ENCODE assay signal across 9 cellular contexts in genomic region chr7:73577627-73578341, GRCh38. TPM values are rescaled to one million over a fixed set of nuclear protein-coding genes. Genes with fewer than 3 reads are reported as not detected.
DNase-seq lines count a peak whose midpoint lies in the region; ATAC-seq and TF ChIP-seq lines count a peak whose summit lies in the region.
"Had no signal": no experiment of that assay in that cellular context is flagged by ENCODE, and none has a peak within 500 bp of the region (broad histone marks: within the 10 kb centered on the region; RNA-seq: fewer than 3 reads in every experiment).

No MANE protein-coding gene starts in this region.

- H3K4me3 ChIP-seq in DND-41 (ENCODE audit: low read depth in 1 of 2, low read length in 2 of 2) (peak overlapping the region; percentile 97), dorsolateral prefrontal cortex (peak overlapping the region; percentile 70 to 99 (median 90)), mucosa of stomach (ENCODE audit: low read length) (peak overlapping the region; percentile 80)

- H3K4me1 ChIP-seq in DND-41 (ENCODE audit: insufficient read depth, low read length) = peaks cover 28% of the 10 kb centered on the region
- peaks cover 7% of the 10 kb centered on the region for H3K4me1 ChIP-seq in mucosa of stomach (ENCODE audit: control insufficient read depth, insufficient read depth, low read length)

- H3K9ac ChIP-seq in DND-41 (ENCODE audit: low read depth, low read length) (peak overlapping the region; percentile 95), mucosa of stomach (ENCODE audit: low read length) (peak overlapping the region; percentile 84)

- H3K79me2 ChIP-seq in DND-41 (ENCODE audit: insufficient read depth, low read length) = peaks cover 39% of the 10 kb centered on the region

- H3K9me3 ChIP-seq in DND-41 (ENCODE audit: insufficient read depth, low read length, severe bottlenecking) = no peaks in the 10 kb centered on the region
- H3K9me3 ChIP-seq in mucosa of stomach (ENCODE audit: control insufficient read depth, low read length) = no peaks in the 10 kb centered on the region

- H3K27me3 ChIP-seq in DND-41 (ENCODE audit: insufficient read depth, low read length, poor library complexity) (no peaks in the 10 kb centered on the region), dorsolateral prefrontal cortex (no peaks in the 10 kb centered on the region), mucosa of stomach (ENCODE audit: control insufficient read depth, insufficient read depth, low read length) (no peaks in the 10 kb centered on the region)

- peak overlapping the region; percentile 72 for H2AFZ ChIP-seq in DND-41 (ENCODE audit: low read depth, low read length)

- peak overlapping the region; percentile 90 for H3K27ac ChIP-seq in DND-41 (ENCODE audit: low read length)
- H3K27ac ChIP-seq in dorsolateral prefrontal cortex = peak overlapping the region in 56 of 59 donors; percentile 19 to 92 (median 82)

- no peak for TF ChIP-seq CTCF in DND-41 (IDR thresholded peaks at IDR 0.05; ENCODE audit: borderline replicate concordance, extremely low read depth, low read length, poor library complexity, severe bottlenecking)
- no peak for TF ChIP-seq CTCF in dorsolateral prefrontal cortex (IDR thresholded peaks at IDR 0.05 in 54 of 56, conservative IDR thresholded peaks at IDR 0.05 in 2 of 56; ENCODE audit: low read depth in 1 of 56, partially characterized antibody in 56 of 56)

- intact Hi-C loops in dorsolateral prefrontal cortex (cut with DNase I) = loop anchor here (2.0 to 5.0 kb wide), 2 partner anchors 55 kb away; partner anchors contain the start of gene BAZ1B (in 2 of the 2)

- H3K36me3 ChIP-seq in DND-41 (ENCODE audit: insufficient read depth, low read length) (peaks cover 28% of the 10 kb centered on the region), mucosa of stomach (ENCODE audit: control insufficient read depth, insufficient read depth, low read length) (peaks cover 11% of the 10 kb centered on the region)

- peaks cover 12% of the 10 kb centered on the region; the same call in 1 of the 2 replicates for H4K20me1 ChIP-seq in DND-41 (ENCODE audit: insufficient read depth, low read length)

- H3K4me2 ChIP-seq in DND-41 (ENCODE audit: insufficient read depth, low read length) = peak overlapping the region; percentile 99

- ATAC-seq in DND-41 (ENCODE audit: insufficient read depth, low read depth) (peak; percentile 4; the same call in 2 of the 3 replicates), GM21737 (IDR thresholded peaks at IDR 0.05; ENCODE audit: unreplicated experiment) (peak; percentile 12), GM21825 (IDR thresholded peaks at IDR 0.05; ENCODE audit: unreplicated experiment) (no peak)

- peak; percentile 17 for DNase-seq in DND-41
- peak; percentile 71 for DNase-seq in NOMO-1 treated with DMSO at 0.1 percent for 48 hours (lab: John Stamatoyannopoulos, UW; ENCODE audit: unreplicated experiment)
- DNase-seq in dorsolateral prefrontal cortex = no peak
- no peak for DNase-seq in hippocampal formation (lab: John Stamatoyannopoulos, UW)
- DNase-seq in stimulated activated CD4-positive, alpha-beta T cell treated with anti-CD3 and anti-CD28 coated beads, Interleukin-4, amount 100 ng/mL, for 4 hours = no peak

RNA-seq across cellular contexts. Expression of gene TBL2, which starts 0.6 kb away (rescaled TPM):
- total RNA-seq in dorsolateral prefrontal cortex = 10 to 100 TPM; 14.3 to 32.7 (median 22.3) TPM

RNA-seq across cellular contexts. Expression of gene BCL7B, which starts 20.3 kb away (rescaled TPM):
- 100 to 1,000 TPM in 1 of 120 experiments, 10 to 100 TPM in 119; 35.1 to 109 (median 64.1) TPM for total RNA-seq in dorsolateral prefrontal cortex

RNA-seq across cellular contexts. Expression of gene MLXIPL, which starts 46.5 kb away (rescaled TPM):
- 10 to 100 TPM; 17.3 to 77.2 (median 37.6) TPM for total RNA-seq in dorsolateral prefrontal cortex
- total RNA-seq: T-helper 1 cell treated with Interleukin-12 subunit alpha and Interleukin-12 subunit beta and Interleukin-4 antibody, amounts not matched to agents 30 ng/mL and 1 ng/mL, for 36 hours had no signal

RNA-seq across cellular contexts. Expression of gene BAZ1B, which starts 55.7 kb away (rescaled TPM):
- total RNA-seq in dorsolateral prefrontal cortex = 10 to 100 TPM; 54.8 to 75.4 (median 63.6) TPM

Comparison
In these comparisons a context has a peak if more than half of its experiments do, and no peak if none do; other contexts are left out.
1. DNase-seq: peak in DND-41 (single experiment) and NOMO-1 treated with DMSO at 0.1 percent for 48 hours (single experiment); none in dorsolateral prefrontal cortex (0 of 10), hippocampal formation (0 of 2) and stimulated activated CD4-positive, alpha-beta T cell treated with anti-CD3 and anti-CD28 coated beads, Interleukin-4, amount 100 ng/mL, for 4 hours (0 of 2).
2. Peak in every context shown above with its lines, with median percentiles within 50 percentile points of each other: H3K4me3 ChIP-seq.